Comparison of ENCODE assay signal across 24 cellular contexts in the genomic region with DNA sequence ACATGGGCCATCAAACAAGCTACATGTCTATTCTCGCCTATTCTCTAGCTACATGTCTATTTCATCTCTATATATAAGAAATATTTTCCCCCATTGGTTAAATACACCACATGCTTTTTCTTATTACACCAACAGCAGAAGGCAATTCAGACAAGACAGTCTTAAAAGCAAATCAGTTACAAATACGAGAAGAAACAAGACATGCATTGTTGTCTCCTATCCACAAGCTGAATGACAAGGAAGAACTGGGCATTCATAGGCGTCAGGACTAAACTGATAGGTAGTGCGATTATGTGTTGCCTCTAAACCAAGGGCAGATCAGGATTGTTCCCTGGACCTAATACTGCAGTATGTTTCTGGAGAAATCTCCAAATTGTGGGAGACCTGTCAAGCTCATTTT. TPM values are rescaled to one million over a fixed set of nuclear protein-coding genes. Genes with fewer than 3 reads are reported as not detected.
A peak's percentile ranks its signal among the peaks of the same experiment; 100 is the strongest.
DNase-seq lines count a peak whose midpoint lies in the region.
"Had no signal": no experiment of that assay in that cellular context is flagged by ENCODE, and none has a peak within 500 bp of the region (broad histone marks: within the 10 kb centered on the region; RNA-seq: fewer than 3 reads in every experiment).

No MANE protein-coding gene starts in this region.

- DNase-seq in SK-MEL-5 (ENCODE audit: low read depth, low spot score) (peak; percentile 73), foreskin melanocyte (peak; percentile 51), superior temporal gyrus (ENCODE audit: extremely low spot score) (no peak), iPS-NIHi7 (ENCODE audit: extremely low spot score) (no peak)
- DNase-seq: 8988T; ACHN; AML-193; BE2C; C1 segment of cervical spinal cord; Caco-2; Calu3; CD4-positive, alpha-beta memory T cell; CD4-positive, alpha-beta T cell; CD4-positive, CD25-positive, alpha-beta regulatory T cell; CD8-positive, alpha-beta memory T cell; CD8-positive, alpha-beta T cell; COR-L47; DMS 273 treated with DMSO at 0.1 percent for 48 hours; DMS153; DMS53; DMS79; DMS79 treated with DMSO at 0.1 percent for 48 hours; DND-41; EL had no signal

- in situ Hi-C loops in SK-MEL-5 (cut with HindIII; ENCODE audit: low pct_unique_long_range_greater_than_20kb, low sequenced_read_pairs) = no loop called here

RNA-seq across cellular contexts. Expression of a gene that starts 19.4 kb away (rescaled TPM):
- 51.8 and 53.6 TPM in 2 replicates for total RNA-seq in SK-MEL-5 (2014; rRNA removed; shearing (Covaris generic))
- 14.8 and 23.8 TPM in 2 replicates for polyA plus RNA-seq in SK-MEL-5 (2015; cell fraction: cytosol; rRNA removed)
- 27.3 and 31.9 TPM in 2 replicates for polyA plus RNA-seq in SK-MEL-5 (2015; cell fraction: nucleus; rRNA removed)

Comparison
In these comparisons a context has a peak if more than half of its experiments do, and no peak if none do; other contexts are left out.
1. DNase-seq: peak in SK-MEL-5 (single experiment) and foreskin melanocyte (single experiment); none in superior temporal gyrus (single experiment) and iPS-NIHi7 (single experiment).